ENCODE assay signal across 18 cellular contexts in the genomic region with DNA sequence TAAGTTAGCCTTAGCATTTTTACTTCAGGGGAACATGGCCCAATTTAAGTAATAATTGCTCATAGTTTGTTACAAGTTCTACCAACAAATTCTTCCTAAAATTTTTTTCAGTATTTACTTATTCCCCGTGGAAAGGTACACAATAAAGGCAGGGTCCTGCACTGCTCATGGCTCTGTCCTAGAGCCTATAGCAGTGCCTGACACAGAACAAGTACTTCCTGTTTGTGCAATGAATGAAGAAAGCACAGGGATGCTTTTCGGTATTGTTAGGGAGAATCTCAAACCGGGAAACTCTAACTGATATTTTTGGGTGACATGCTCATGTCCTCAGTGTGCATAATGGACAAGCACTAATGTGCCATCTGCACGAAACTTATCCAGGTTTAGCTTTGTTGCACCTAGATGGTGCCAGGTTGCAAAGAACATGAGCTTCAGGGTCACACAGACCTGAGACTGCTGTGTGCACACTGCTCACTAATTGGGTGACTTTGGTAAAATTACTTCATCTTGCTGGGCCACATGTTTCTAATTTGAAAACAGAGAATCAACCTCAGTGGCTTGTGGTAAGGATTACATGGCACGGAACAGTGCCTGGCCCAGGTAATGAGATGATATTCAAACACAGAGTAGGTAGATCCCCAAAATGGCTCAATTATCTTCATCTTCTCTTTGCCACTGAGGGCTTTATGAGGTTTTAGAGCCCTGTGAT.
A peak's percentile ranks its signal among the peaks of the same experiment; 100 is the strongest.
DNase-seq lines count a peak whose midpoint lies in the region; ATAC-seq and TF ChIP-seq lines count a peak whose summit lies in the region.
"Had no signal": no experiment of that assay in that cellular context is flagged by ENCODE, and none has a peak within 500 bp of the region (broad histone marks: within the 10 kb centered on the region; RNA-seq: fewer than 3 reads in every experiment).

No MANE protein-coding gene starts in this region.

- DNase-seq in right cardiac atrium (no peak), ovary (no peak), GM13976 (ENCODE audit: low spot score) (no peak)
- no peak for DNase-seq in activated CD4-positive, CD25-positive, alpha-beta regulatory T cell treated with anti-CD3 and anti-CD28 coated beads, Interleukin-2, amount 50 U/mL, for 72 hours
- DNase-seq: activated CD4-positive, alpha-beta memory T cell treated with anti-CD3 and anti-CD28 coated beads for 36 hours; AML-193; cerebellar nuclear complex; endodermal cell; left ventricle myocardium inferior; NCI-H1105 treated with DMSO at 0.1 percent for 48 hours; SJCRH30; stimulated activated CD4-positive, alpha-beta T cell treated with anti-CD3 and anti-CD28 coated beads, Interleukin-12 subunit alpha, Interleukin-12 subunit beta, amount 100 ng/mL, for 4 hours; T1000 had no signal

- in situ Hi-C loops in GM13976 (cut with MboI; ENCODE audit: low sequenced_read_pairs, unreplicated experiment): no loop called here

- no peak for TF ChIP-seq EP300 in ovary (IDR thresholded peaks at IDR 0.05)

- ATAC-seq in GM18858 (IDR thresholded peaks at IDR 0.05; ENCODE audit: unreplicated experiment) (peak; percentile 60), GM21381 (IDR thresholded peaks at IDR 0.05; ENCODE audit: unreplicated experiment) (peak; percentile 70), HG02938 (IDR thresholded peaks at IDR 0.05; ENCODE audit: unreplicated experiment) (peak; percentile 68), HG03558 (IDR thresholded peaks at IDR 0.05; ENCODE audit: extremely low read depth, unreplicated experiment) (peak; percentile 63), right cardiac atrium (no peak)
- ATAC-seq: HCT116 had no signal

- intact Hi-C loops in right cardiac atrium (cut with DNase I): no loop called here
- intact Hi-C loops in ovary (cut with DNase I): no loop called here

- TF ChIP-seq POLR2A in ovary (IDR thresholded peaks at IDR 0.05): no peak

- H3K9me3 ChIP-seq in right cardiac atrium (ENCODE audit: control insufficient read depth, low read length) (no peaks in the 10 kb centered on the region), ovary (no peaks in the 10 kb centered on the region)
- H3K9me3 ChIP-seq: SJCRH30 had no signal

- H3K27me3 ChIP-seq in right cardiac atrium (ENCODE audit: control insufficient read depth, insufficient read depth): no peaks in the 10 kb centered on the region
- H3K27me3 ChIP-seq in ovary: no peaks in the 10 kb centered on the region
- H3K27me3 ChIP-seq: SJCRH30 had no signal

- H3K4me3 ChIP-seq in right cardiac atrium (ENCODE audit: low read length) (no peak overlapping the region), ovary (no peak overlapping the region)
- H3K4me3 ChIP-seq: left ventricle myocardium inferior, SJCRH30 had no signal

- H3K27ac ChIP-seq in right cardiac atrium (ENCODE audit: low read length) (no peak overlapping the region), ovary (no peak overlapping the region)
- H3K27ac ChIP-seq: left ventricle myocardium inferior, SJCRH30 had no signal

- WGBS in right cardiac atrium: 85% methylated on average over 5 of the region's 5 CpGs
- 86 to 91% (median 88%) methylated on average over 5 of the region's 5 CpGs for WGBS in ovary, 3 donors

- H3K4me1 ChIP-seq in right cardiac atrium (ENCODE audit: control insufficient read depth, insufficient read depth, low read length) (no peaks in the 10 kb centered on the region), ovary (ENCODE audit: insufficient read depth) (no peaks in the 10 kb centered on the region)
- H3K4me1 ChIP-seq: left ventricle myocardium inferior, SJCRH30 had no signal

- no peaks in the 10 kb centered on the region for H3K36me3 ChIP-seq in ovary
- H3K36me3 ChIP-seq: left ventricle myocardium inferior, SJCRH30 had no signal

- TF ChIP-seq CTCF in ovary (IDR thresholded peaks at IDR 0.05) (no peak), GM13976 (IDR thresholded peaks at IDR 0.05; ENCODE audit: borderline replicate concordance, control extremely low read depth, extremely low read depth, insufficient read depth, missing control alignments) (no peak)

Comparison
In these comparisons a context has a peak if more than half of its experiments do, and no peak if none do; other contexts are left out.
1. ATAC-seq: peak in GM18858 (single experiment), GM21381 (single experiment), HG02938 (single experiment) and HG03558 (single experiment); none in right cardiac atrium (0 of 2).